Comparison of ENCODE assay signal across 14 cellular contexts in genomic region chr6:11208267-11208666, GRCh38. TPM values are rescaled to one million over a fixed set of nuclear protein-coding genes. Genes with fewer than 3 reads are reported as not detected.
DNase-seq lines count a peak whose midpoint lies in the region; ATAC-seq and TF ChIP-seq lines count a peak whose summit lies in the region.
"Had no signal": no experiment of that assay in that cellular context is flagged by ENCODE, and none has a peak within 500 bp of the region (broad histone marks: within the 10 kb centered on the region; RNA-seq: fewer than 3 reads in every experiment).

No MANE protein-coding gene starts in this region.

- TF ChIP-seq CTCF in Calu3 (IDR thresholded peaks at IDR 0.05; ENCODE audit: unreplicated experiment), result no peak
- TF ChIP-seq CTCF in IMR-90 (conservative IDR thresholded peaks at IDR 0.05; ENCODE audit: low read depth, low read length), result no peak

- peak overlapping the region; percentile 22 for H3K27ac ChIP-seq in IMR-90 (ENCODE audit: insufficient read depth, low read length)
- peak overlapping the region; percentile 96 for H3K27ac ChIP-seq in trophoblast cell (ENCODE audit: low read depth, low read length)
- H3K27ac ChIP-seq: neural progenitor cell had no signal

- H3K18ac ChIP-seq in IMR-90 (ENCODE audit: low read depth, low read length) (peak overlapping the region; percentile 54; the same call in 1 of the 2 replicates), trophoblast cell (ENCODE audit: low read length) (no peak overlapping the region)

- peak overlapping the region; percentile 68 for H2AK5ac ChIP-seq in IMR-90 (ENCODE audit: low read depth, low read length)
- no peak overlapping the region for H2AK5ac ChIP-seq in trophoblast cell (ENCODE audit: low read length)

- H3K56ac ChIP-seq in IMR-90 (ENCODE audit: extremely low read depth, insufficient read depth, low read length), result no peak overlapping the region; the same call in 1 of the 2 replicates

- peak overlapping the region; percentile 38; the same call in 1 of the 2 replicates for H4K5ac ChIP-seq in IMR-90 (ENCODE audit: low read depth, low read length)

- H3K4me3 Mint-ChIP-seq in Calu3 (ENCODE audit: low read depth, unreplicated experiment), result no peak overlapping the region
- H3K4me3 Mint-ChIP-seq: neural progenitor cell; stimulated activated memory B cell treated with anti-CD40 and anti-IgM and Interleukin-4, amounts not matched to agents 10 μg/mL and 1 μg/mL and 100 μg/mL, for 72 hours had no signal

- H2AFZ ChIP-seq in IMR-90 (replicated peaks; ENCODE audit: low read length, poor library complexity) (no peak overlapping the region), trophoblast cell (ENCODE audit: insufficient read depth, low read length, poor library complexity) (no peak overlapping the region)
- H2AFZ ChIP-seq: neural progenitor cell had no signal

- peaks cover under 1% of the 10 kb centered on the region; the same call in 1 of the 2 replicates for H4K20me1 ChIP-seq in IMR-90 (ENCODE audit: insufficient read depth, low read length)

- dilution Hi-C loops in IMR-90 (cut with HindIII; ENCODE audit: low sequenced_read_pairs, unreplicated experiment), result no loop called here

- peaks cover 24% of the 10 kb centered on the region for H3K9me1 ChIP-seq in IMR-90 (ENCODE audit: insufficient read depth, low read length)

- H3K9me3 ChIP-seq in IMR-90 (ENCODE audit: control insufficient read depth, insufficient read depth, low read length) (no peaks in the 10 kb centered on the region), adipocyte (ENCODE audit: control insufficient read depth, low read length) (no peaks in the 10 kb centered on the region), trophoblast cell (ENCODE audit: insufficient read depth, low read depth, low read length) (no peaks in the 10 kb centered on the region)
- H3K9me3 ChIP-seq: colonic mucosa had no signal

- H3K4me2 ChIP-seq in IMR-90 (ENCODE audit: low read depth, low read length) (no peak overlapping the region), trophoblast cell (ENCODE audit: low read length) (no peak overlapping the region)
- H3K4me2 ChIP-seq: neural progenitor cell had no signal

- ATAC-seq in IMR-90 (ENCODE audit: low read depth), result no peak
- ATAC-seq in HG03460 (IDR thresholded peaks at IDR 0.05; ENCODE audit: unreplicated experiment), result no peak
- no peak for ATAC-seq in GM18519 (IDR thresholded peaks at IDR 0.05; ENCODE audit: low FRiP score, unreplicated experiment)
- ATAC-seq: GM12878; stimulated activated memory B cell treated with anti-CD40 and anti-IgM and Interleukin-4, amounts not matched to agents 10 μg/mL and 1 μg/mL and 100 μg/mL, for 72 hours had no signal

- peaks cover 4% of the 10 kb centered on the region; the same call in 1 of the 2 replicates for H3K36me3 ChIP-seq in IMR-90 (ENCODE audit: control insufficient read depth, insufficient read depth, low read length)
- peaks cover 57% of the 10 kb centered on the region for H3K36me3 ChIP-seq in adipocyte (ENCODE audit: control insufficient read depth, insufficient read depth, low read length, severe bottlenecking)
- peaks cover 24 to 42% of the 10 kb centered on the region in 2 experiments for H3K36me3 ChIP-seq in trophoblast cell (ENCODE audit: control insufficient read depth in 1 of 2, insufficient read depth in 2 of 2, low read length in 2 of 2)
- H3K36me3 ChIP-seq: neural progenitor cell had no signal

- H3K23ac ChIP-seq in IMR-90 (ENCODE audit: low read depth, low read length) (peak overlapping the region; percentile 69; the same call in 1 of the 2 replicates), trophoblast cell (ENCODE audit: low read length) (no peak overlapping the region)

- no TSS peak for BruUV-seq in Calu3 (replicated peaks; lab: Mats Ljungman, UMichigan)
- no TSS peak for BruUV-seq in IMR-90 (replicated peaks; lab: Mats Ljungman, UMichigan)

- no peak overlapping the region for H4K12ac ChIP-seq in trophoblast cell (ENCODE audit: low read depth, low read length)

- peaks cover 39% of the 10 kb centered on the region for H3K4me1 Mint-ChIP-seq in Calu3 (ENCODE audit: low read depth, unreplicated experiment)

- peak overlapping the region; percentile 80 for H3K4ac ChIP-seq in IMR-90 (ENCODE audit: low read depth, low read length)
- H3K4ac ChIP-seq in trophoblast cell (ENCODE audit: low read depth, low read length), result no peak overlapping the region

- POLR2A ChIA-PET in IMR-90 (lab: Charles Lee; ENCODE audit: unreplicated experiment), result no interaction called here

- H4K91ac ChIP-seq in IMR-90 (ENCODE audit: insufficient read depth, low read depth, low read length) (peak overlapping the region; percentile 53), trophoblast cell (ENCODE audit: low read depth, low read length) (no peak overlapping the region)

- peaks cover 2% of the 10 kb centered on the region for H3K79me2 ChIP-seq in trophoblast cell (ENCODE audit: control insufficient read depth, insufficient read depth, low read length, poor library complexity)

- H2BK120ac ChIP-seq in IMR-90 (ENCODE audit: low read depth, low read length) (peak overlapping the region; percentile 82), trophoblast cell (ENCODE audit: insufficient read depth, low read length, poor library complexity) (no peak overlapping the region)

- H3K4me3 ChIP-seq in IMR-90 (ENCODE audit: insufficient read depth, low read depth, low read length) (no peak overlapping the region), adipocyte (ENCODE audit: low read length) (no peak overlapping the region), trophoblast cell (ENCODE audit: low read depth, low read length) (no peak overlapping the region)
- H3K4me3 ChIP-seq: colonic mucosa, GM12878, neural progenitor cell had no signal

- H3K36me3 Mint-ChIP-seq in Calu3 (ENCODE audit: insufficient read depth, unreplicated experiment), result peaks cover 46% of the 10 kb centered on the region

- peak overlapping the region; percentile 99 for H3K27ac Mint-ChIP-seq in Calu3 (ENCODE audit: unreplicated experiment)
- H3K27ac Mint-ChIP-seq: neural progenitor cell; stimulated activated memory B cell treated with anti-CD40 and anti-IgM and Interleukin-4, amounts not matched to agents 10 μg/mL and 1 μg/mL and 100 μg/mL, for 72 hours had no signal

- H3K4me1 ChIP-seq in IMR-90 (ENCODE audit: control insufficient read depth, insufficient read depth, low read length) (peaks cover 21% of the 10 kb centered on the region), adipocyte (ENCODE audit: control insufficient read depth, insufficient read depth, low read length) (peaks cover 64% of the 10 kb centered on the region), trophoblast cell (ENCODE audit: control insufficient read depth in 1 of 2, insufficient read depth in 2 of 2, low read length in 2 of 2) (peaks cover 22 to 32% of the 10 kb centered on the region in 2 experiments)

- no peak overlapping the region for H2AK9ac ChIP-seq in IMR-90 (replicated peaks; ENCODE audit: low read depth, low read length, poor library complexity)

- H4K8ac ChIP-seq in IMR-90 (ENCODE audit: low read depth in 2 of 2, low read length in 2 of 2) (peak overlapping the region; percentile 10 to 62; a peak in 2 of 4 replicates), trophoblast cell (ENCODE audit: low read depth, low read length) (no peak overlapping the region)

- peak overlapping the region; percentile 9 for H2BK12ac ChIP-seq in trophoblast cell (ENCODE audit: low read length)

- in situ Hi-C loops in IMR-90 (cut with MboI; ENCODE audit: low sequenced_read_pairs), result no loop called here

- H3K27me3 ChIP-seq in IMR-90 (ENCODE audit: control insufficient read depth, insufficient read depth, low read length) (no peaks in the 10 kb centered on the region), adipocyte (replicated peaks; ENCODE audit: control insufficient read depth, insufficient read depth, low read length) (no peaks in the 10 kb centered on the region), trophoblast cell (ENCODE audit: insufficient read depth, low read length) (no peaks in the 10 kb centered on the region)
- H3K27me3 ChIP-seq: colonic mucosa, neural progenitor cell had no signal

- no CpG with 5 or more reads among the region's 3 CpGs for WGBS in IMR-90 (ENCODE audit: extremely low coverage in 2 of 2, insufficient read length in 1 of 2), 2 experiments
- WGBS in trophoblast cell (ENCODE audit: extremely low coverage, insufficient coverage, insufficient read length), result no CpG with 5 or more reads among the region's 3 CpGs

- peaks cover 19 to 62% of the 10 kb centered on the region in 2 experiments for H3K79me1 ChIP-seq in IMR-90 (ENCODE audit: low read depth in 1 of 2, low read length in 2 of 2)
- peaks cover 17% of the 10 kb centered on the region for H3K79me1 ChIP-seq in trophoblast cell (ENCODE audit: low read length)

- H3K9me3 Mint-ChIP-seq in Calu3 (ENCODE audit: low read depth, unreplicated experiment), result no peaks in the 10 kb centered on the region
- H3K9me3 Mint-ChIP-seq: neural progenitor cell; stimulated activated memory B cell treated with anti-CD40 and anti-IgM and Interleukin-4, amounts not matched to agents 10 μg/mL and 1 μg/mL and 100 μg/mL, for 72 hours had no signal

- peak overlapping the region; percentile 77 for H2BK20ac ChIP-seq in IMR-90 (ENCODE audit: low read depth, low read length)

- no peak for DNase-seq in Calu3
- no peak for DNase-seq in IMR-90
- DNase-seq in adipocyte (ENCODE audit: low read depth), result no peak
- peak in 1 of 2 donors; percentile 22 for DNase-seq in trophoblast cell
- no peak for DNase-seq in NCI-H146 (lab: John Stamatoyannopoulos, UW)
- DNase-seq: activated gamma-delta T cell, colonic mucosa, DMS153, HCEC 1CT had no signal

- peak overlapping the region; percentile 33 for H2BK5ac ChIP-seq in IMR-90 (ENCODE audit: low read depth, low read length, poor library complexity, severe bottlenecking)
- no peak overlapping the region for H2BK5ac ChIP-seq in trophoblast cell (ENCODE audit: low read depth, low read length, poor library complexity)

- CTCF ChIA-PET in Calu3 (lab: Charles Lee) (no interaction called here), IMR-90 (lab: Yijun Ruan, JAX) (no interaction called here)

- no peak for TF ChIP-seq POLR2A in IMR-90 (IDR thresholded peaks at IDR 0.05; ENCODE audit: low read depth, low read length)

- intact Hi-C loops in Calu3 (cut with micrococcal nuclease; ENCODE audit: unreplicated experiment) (no loop called here), IMR-90 (cut with micrococcal nuclease) (no loop called here)

- H2BK15ac ChIP-seq in IMR-90 (ENCODE audit: low read depth, low read length), result peak overlapping the region; percentile 93; the same call in 2 of the 3 replicates

- TF ChIP-seq RAD21 in IMR-90 (IDR thresholded peaks at IDR 0.05; ENCODE audit: low read length), result no peak

- peak overlapping the region; percentile 57 for H3K14ac ChIP-seq in IMR-90 (replicated peaks; ENCODE audit: low read depth, low read length)
- no peak overlapping the region for H3K14ac ChIP-seq in trophoblast cell (ENCODE audit: low read length)

- no peaks in the 10 kb centered on the region for H3K27me3 Mint-ChIP-seq in Calu3 (ENCODE audit: unreplicated experiment)
- H3K27me3 Mint-ChIP-seq: stimulated activated memory B cell treated with anti-CD40 and anti-IgM and Interleukin-4, amounts not matched to agents 10 μg/mL and 1 μg/mL and 100 μg/mL, for 72 hours had no signal

- no peak overlapping the region for H3K9ac ChIP-seq in IMR-90 (ENCODE audit: low read depth, low read length)
- peak overlapping the region; percentile 28 for H3K9ac ChIP-seq in adipocyte (ENCODE audit: low read length)
- H3K9ac ChIP-seq in trophoblast cell (ENCODE audit: low read length), result no peak overlapping the region
- H3K9ac ChIP-seq: neural progenitor cell had no signal

RNA-seq across cellular contexts. Expression of gene NEDD9, which starts 24.2 kb away (rescaled TPM):
- total RNA-seq in Calu3 (2022) (18.2 and 28.1 TPM in 2 replicates), IMR-90 (2012; rRNA removed) (16.5 and 16.7 TPM in 2 replicates)
- polyA plus RNA-seq in IMR-90 (2012; rRNA removed), result 7.6 and 8.2 TPM in 2 replicates
- 5.4 and 7.2 TPM in 2 replicates for polyA plus RNA-seq in IMR-90 (2012; cell fraction: cytosol; rRNA removed)
- polyA plus RNA-seq in IMR-90 (2012; cell fraction: nucleus; rRNA removed; ENCODE audit: low replicate concordance), result 9.9 and 17.1 TPM in 2 replicates
- 46.4 and 47.9 TPM in 2 replicates for polyA plus RNA-seq in trophoblast cell (2013)
